1 cellular context compared by ENCODE assay signal in the genomic region with DNA sequence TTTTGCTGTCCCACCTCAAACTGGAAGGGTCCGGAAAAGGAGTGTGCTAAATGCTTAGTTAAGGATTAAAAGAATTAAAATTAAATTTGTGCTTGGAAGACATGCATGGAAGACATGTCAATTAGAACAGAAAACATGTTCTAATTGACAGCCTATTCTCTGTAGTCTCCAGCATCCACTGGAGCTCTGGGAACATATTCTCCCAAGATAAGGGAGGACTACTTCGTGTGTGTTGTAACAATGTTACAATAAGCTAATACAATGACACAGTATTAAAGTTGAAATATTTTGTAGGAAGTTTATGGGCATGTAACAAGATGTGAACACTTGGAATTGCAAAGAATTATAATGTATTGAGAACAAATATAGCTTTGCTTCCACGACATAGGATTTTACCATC.
TF ChIP-seq lines count a peak whose summit lies in the region.

No MANE protein-coding gene starts in this region.

TF ChIP-seq in K562, 482 proteins besides CTCF, POLR2A, EP300 and RAD21 (continued from another document):
- TF ChIP-seq ZNF584 (CRISPR knock-in tag; IDR thresholded peaks at IDR 0.05; ENCODE audit: low read depth) (no peak), KLF16 (IDR thresholded peaks at IDR 0.05) (no peak), CEBPB (tag; IDR thresholded peaks at IDR 0.05) (no peak), ZNF3 (CRISPR knock-in tag; IDR thresholded peaks at IDR 0.05) (no peak), BRD9 (IDR thresholded peaks at IDR 0.05; ENCODE audit: low read depth, partially characterized antibody) (no peak), ZNF253 (CRISPR knock-in tag; conservative IDR thresholded peaks at IDR 0.05) (no peak), STAG1 (CRISPR knock-in tag; IDR thresholded peaks at IDR 0.05; ENCODE audit: borderline replicate concordance) (no peak), PHF21A (IDR thresholded peaks at IDR 0.05; ENCODE audit: borderline replicate concordance, low read depth) (no peak), GTF2E2 (tag; IDR thresholded peaks at IDR 0.05) (no peak), ZBED1 (IDR thresholded peaks at IDR 0.05) (no peak), TARDBP (IDR thresholded peaks at IDR 0.05) (no peak)
- TF ChIP-seq, protein P1, sequence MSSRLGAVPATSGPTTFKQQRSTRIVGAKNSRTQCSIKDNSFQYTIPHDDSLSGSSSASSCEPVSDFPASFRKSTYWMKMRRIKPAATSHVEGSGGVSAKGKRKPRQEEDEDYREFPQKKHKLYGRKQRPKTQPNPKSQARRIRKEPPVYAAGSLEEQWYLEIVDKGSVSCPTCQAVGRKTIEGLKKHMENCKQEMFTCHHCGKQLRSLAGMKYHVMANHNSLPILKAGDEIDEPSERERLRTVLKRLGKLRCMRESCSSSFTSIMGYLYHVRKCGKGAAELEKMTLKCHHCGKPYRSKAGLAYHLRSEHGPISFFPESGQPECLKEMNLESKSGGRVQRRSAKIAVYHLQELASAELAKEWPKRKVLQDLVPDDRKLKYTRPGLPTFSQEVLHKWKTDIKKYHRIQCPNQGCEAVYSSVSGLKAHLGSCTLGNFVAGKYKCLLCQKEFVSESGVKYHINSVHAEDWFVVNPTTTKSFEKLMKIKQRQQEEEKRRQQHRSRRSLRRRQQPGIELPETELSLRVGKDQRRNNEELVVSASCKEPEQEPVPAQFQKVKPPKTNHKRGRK (tag; IDR thresholded peaks at IDR 0.05), result no peak
- TF ChIP-seq, protein P2, sequence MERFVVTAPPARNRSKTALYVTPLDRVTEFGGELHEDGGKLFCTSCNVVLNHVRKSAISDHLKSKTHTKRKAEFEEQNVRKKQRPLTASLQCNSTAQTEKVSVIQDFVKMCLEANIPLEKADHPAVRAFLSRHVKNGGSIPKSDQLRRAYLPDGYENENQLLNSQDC (CRISPR knock-in tag; IDR thresholded peaks at IDR 0.05), result no peak
- TF ChIP-seq, protein P3, sequence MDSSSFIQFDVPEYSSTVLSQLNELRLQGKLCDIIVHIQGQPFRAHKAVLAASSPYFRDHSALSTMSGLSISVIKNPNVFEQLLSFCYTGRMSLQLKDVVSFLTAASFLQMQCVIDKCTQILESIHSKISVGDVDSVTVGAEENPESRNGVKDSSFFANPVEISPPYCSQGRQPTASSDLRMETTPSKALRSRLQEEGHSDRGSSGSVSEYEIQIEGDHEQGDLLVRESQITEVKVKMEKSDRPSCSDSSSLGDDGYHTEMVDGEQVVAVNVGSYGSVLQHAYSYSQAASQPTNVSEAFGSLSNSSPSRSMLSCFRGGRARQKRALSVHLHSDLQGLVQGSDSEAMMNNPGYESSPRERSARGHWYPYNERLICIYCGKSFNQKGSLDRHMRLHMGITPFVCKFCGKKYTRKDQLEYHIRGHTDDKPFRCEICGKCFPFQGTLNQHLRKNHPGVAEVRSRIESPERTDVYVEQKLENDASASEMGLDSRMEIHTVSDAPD (CRISPR knock-in tag; IDR thresholded peaks at IDR 0.05), result no peak
- TF ChIP-seq, protein P4, sequence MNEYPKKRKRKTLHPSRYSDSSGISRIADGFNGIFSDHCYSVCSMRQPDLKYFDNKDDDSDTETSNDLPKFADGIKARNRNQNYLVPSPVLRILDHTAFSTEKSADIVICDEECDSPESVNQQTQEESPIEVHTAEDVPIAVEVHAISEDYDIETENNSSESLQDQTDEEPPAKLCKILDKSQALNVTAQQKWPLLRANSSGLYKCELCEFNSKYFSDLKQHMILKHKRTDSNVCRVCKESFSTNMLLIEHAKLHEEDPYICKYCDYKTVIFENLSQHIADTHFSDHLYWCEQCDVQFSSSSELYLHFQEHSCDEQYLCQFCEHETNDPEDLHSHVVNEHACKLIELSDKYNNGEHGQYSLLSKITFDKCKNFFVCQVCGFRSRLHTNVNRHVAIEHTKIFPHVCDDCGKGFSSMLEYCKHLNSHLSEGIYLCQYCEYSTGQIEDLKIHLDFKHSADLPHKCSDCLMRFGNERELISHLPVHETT (CRISPR knock-in tag; conservative IDR thresholded peaks at IDR 0.05 in 1 of 2, IDR thresholded peaks at IDR 0.05 in 1 of 2), result no peak
